In the genomic region with DNA sequence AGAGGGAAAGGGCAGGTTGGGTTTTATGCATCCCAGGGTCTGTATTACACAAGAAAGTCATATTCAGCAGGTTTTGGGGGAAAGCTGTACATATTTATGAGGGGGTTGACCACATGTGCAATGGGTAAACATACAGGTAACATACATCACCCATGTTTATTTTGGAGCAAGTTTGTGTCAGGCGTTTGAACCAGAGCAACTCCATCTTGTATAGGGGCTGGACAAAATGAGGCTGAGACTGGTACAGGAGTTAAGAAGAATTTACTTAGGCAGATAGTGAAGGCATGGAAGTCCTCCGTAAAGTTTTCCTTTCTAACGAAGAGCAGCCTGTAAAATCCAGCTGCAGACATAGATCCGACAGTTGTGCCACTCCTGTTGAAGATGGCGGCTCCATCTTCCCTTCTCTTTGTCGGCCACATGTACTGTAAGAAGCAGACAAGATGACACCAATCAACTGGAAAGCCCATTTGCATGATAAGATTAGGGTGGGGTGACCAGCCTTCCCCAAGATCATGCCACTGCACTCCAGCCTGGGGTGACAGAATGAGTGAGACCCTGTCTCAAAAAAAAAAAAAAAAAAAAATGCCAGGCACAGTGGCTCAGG, we compare ENCODE assay signal across 7 cellular contexts. TPM values are rescaled to one million over a fixed set of nuclear protein-coding genes. Genes with fewer than 3 reads are reported as not detected.
"Had no signal": no experiment of that assay in that cellular context is flagged by ENCODE, and none has a peak within 500 bp of the region (broad histone marks: within the 10 kb centered on the region; RNA-seq: fewer than 3 reads in every experiment).

No MANE protein-coding gene starts in this region.

- DNase-seq: IMR-90, KBM-7, KG1 had no signal

- H3K9me3 Mint-ChIP-seq: IgD-negative memory B cell had no signal

- ATAC-seq: HepG2 had no signal

- H3K27ac Mint-ChIP-seq: IgD-negative memory B cell had no signal

- H3K27ac ChIP-seq: HL-60 had no signal

- FAIRE-seq: HepG2, HTR-8/SVneo had no signal

RNA-seq across cellular contexts. Expression of a gene that starts 11.3 kb away (rescaled TPM):
- total RNA-seq: HepG2 had no signal

RNA-seq across cellular contexts. Expression of a gene that starts 32.6 kb away (rescaled TPM):
- polyA plus RNA-seq: IgD-negative memory B cell had no signal
